Comparison of ENCODE assay signal across 1 cellular context in the genomic region with DNA sequence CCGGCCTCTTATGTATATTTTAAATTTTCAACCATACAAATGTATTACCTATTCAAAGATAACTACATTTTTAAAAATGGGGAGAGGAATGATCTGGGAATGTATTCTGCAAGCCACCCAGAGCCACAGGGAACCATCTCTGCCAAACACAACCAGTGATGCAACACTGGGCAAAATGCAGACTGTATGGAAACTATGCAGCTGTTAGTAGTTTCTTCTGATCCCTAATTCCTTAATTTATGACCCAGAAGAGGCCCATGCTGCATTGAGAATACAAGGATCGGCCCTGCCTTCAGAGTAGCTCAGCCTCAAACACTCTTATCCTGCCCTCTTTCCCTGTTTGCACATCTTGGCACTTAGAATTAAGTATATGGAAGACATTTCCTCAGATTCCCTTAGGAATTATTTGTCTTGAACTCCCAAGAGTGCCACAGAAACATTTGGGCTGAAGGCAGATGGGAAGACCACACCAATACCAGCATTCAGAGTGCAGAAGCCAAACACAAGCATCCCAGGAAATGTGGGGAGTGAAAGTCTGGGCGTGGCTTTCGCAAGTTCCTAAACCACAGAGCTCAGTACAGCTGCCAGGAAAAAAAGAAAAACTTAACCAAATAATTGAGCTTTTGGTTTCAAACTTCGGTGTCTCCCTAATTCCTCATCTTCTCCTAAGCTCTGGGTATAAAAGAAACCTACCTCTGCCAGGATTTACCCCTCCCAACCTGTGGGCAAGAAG.
TF ChIP-seq lines count a peak whose summit lies in the region.

No MANE protein-coding gene starts in this region.

TF ChIP-seq in K562, 482 proteins besides CTCF, POLR2A, EP300 and RAD21:
- TF ChIP-seq ARID3B (CRISPR knock-in tag; IDR thresholded peaks at IDR 0.05; ENCODE audit: borderline replicate concordance) (no peak), CEBPG (CRISPR knock-in tag; IDR thresholded peaks at IDR 0.05) (peak; percentile 32; the same call in 1 of the 2 replicates), CEBPG (tag; conservative IDR thresholded peaks at IDR 0.05 in 1 of 2, IDR thresholded peaks at IDR 0.05 in 1 of 2) (no peak)
